Comparison of ENCODE assay signal across 8 cellular contexts in the genomic region with DNA sequence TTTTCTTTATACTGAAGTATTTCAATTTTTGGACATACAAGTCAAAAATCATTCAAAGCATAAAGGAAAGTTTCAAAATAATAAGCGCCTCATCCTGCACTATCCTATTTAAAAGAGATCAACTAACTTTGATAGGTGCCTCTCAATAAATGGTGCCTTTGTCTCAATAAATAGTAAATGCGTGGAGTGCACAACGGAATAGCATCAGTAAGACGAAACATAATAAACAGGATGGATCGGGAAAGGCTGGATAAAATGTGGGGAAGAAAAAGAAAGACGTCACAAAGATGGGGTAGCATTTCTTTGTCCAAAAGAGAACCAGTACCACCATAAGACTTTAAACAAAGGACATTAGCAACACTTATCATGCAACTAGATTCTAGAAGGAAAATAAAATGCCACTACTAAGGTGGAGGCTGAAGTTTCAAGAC. TPM values are rescaled to one million over a fixed set of nuclear protein-coding genes. Genes with fewer than 3 reads are reported as not detected.
DNase-seq lines count a peak whose midpoint lies in the region; ATAC-seq and TF ChIP-seq lines count a peak whose summit lies in the region.

No MANE protein-coding gene starts in this region.

- peak overlapping the region; percentile 64 for H3K4me3 ChIP-seq in GM23338
- H3K4me3 ChIP-seq in right cardiac atrium (ENCODE audit: low read length) = peak overlapping the region; percentile 91
- peak overlapping the region; percentile 28 to 65 (median 40) for H3K4me3 ChIP-seq in skin epidermis

- H3K4me3 Mint-ChIP-seq in GM23338 = peak overlapping the region; percentile 69

- H3K27me3 ChIP-seq in GM23338 (ENCODE audit: insufficient read depth) (peaks cover 5% of the 10 kb centered on the region), right cardiac atrium (ENCODE audit: control insufficient read depth, insufficient read depth) (no peaks in the 10 kb centered on the region)

- no peaks in the 10 kb centered on the region for H3K9me3 ChIP-seq in right cardiac atrium (ENCODE audit: control insufficient read depth, low read length)

- peaks cover 38% of the 10 kb centered on the region for H3K4me1 ChIP-seq in GM23338 (ENCODE audit: insufficient read depth)
- H3K4me1 ChIP-seq in right cardiac atrium (ENCODE audit: control insufficient read depth, insufficient read depth, low read length) = peaks cover 2% of the 10 kb centered on the region

- no peaks in the 10 kb centered on the region; the same call in 1 of the 3 replicates for H3K9me3 Mint-ChIP-seq in GM23338

- H3K79me2 ChIP-seq in GM23338 (replicated peaks; ENCODE audit: insufficient read depth) = peaks cover 32% of the 10 kb centered on the region

- 19% methylated on average over 6 of the region's 6 CpGs for WGBS in right cardiac atrium

- H3F3A ChIP-seq in GM23338 (replicated peaks; ENCODE audit: low read depth) = no peaks in the 10 kb centered on the region

- H3K36me3 ChIP-seq in GM23338 (ENCODE audit: insufficient read depth) = no peaks in the 10 kb centered on the region

- H3K4me1 Mint-ChIP-seq in GM23338 = peaks cover 38% of the 10 kb centered on the region

- TF ChIP-seq CTCF in GM23338 (conservative IDR thresholded peaks at IDR 0.05; ENCODE audit: low read depth in 2 of 2) = no peak

- DNase-seq in GM23338 (ENCODE audit: low spot score) (no peak), SW480 (ENCODE audit: low spot score) (peak; percentile 36), right cardiac atrium (no peak), hypothalamus (lab: John Stamatoyannopoulos, UW) (no peak)
- DNase-seq in activated effector memory CD4-positive, alpha-beta T cell treated with Interleukin-2 at 50 U/mL for 16 hours = no peak

- H3K4me2 ChIP-seq in GM23338 = peak overlapping the region; percentile 84

- ATAC-seq in GM23338 (no peak), right cardiac atrium (no peak), GM18868 (IDR thresholded peaks at IDR 0.05; ENCODE audit: unreplicated experiment) (no peak), esophagus mucosa (no peak)

- peaks cover 2% of the 10 kb centered on the region; the same call in 1 of the 3 replicates for H3K36me3 Mint-ChIP-seq in GM23338 (ENCODE audit: low read depth)

- H3K27me3 Mint-ChIP-seq in GM23338 (ENCODE audit: insufficient read depth, low read depth, poor library complexity) = peaks cover 11% of the 10 kb centered on the region

- no peak overlapping the region for H3K27ac ChIP-seq in GM23338 (ENCODE audit: low read depth)
- H3K27ac ChIP-seq in right cardiac atrium (ENCODE audit: low read length) = peak overlapping the region; percentile 46
- peak overlapping the region in 7 of 21 experiments; percentile 7 to 81 (median 55) for H3K27ac ChIP-seq in skin epidermis

- no peaks in the 10 kb centered on the region for H4K20me1 ChIP-seq in GM23338 (replicated peaks; ENCODE audit: insufficient read depth)

- no peak overlapping the region for H3K27ac Mint-ChIP-seq in GM23338

- no peaks in the 10 kb centered on the region for H3K9me2 ChIP-seq in GM23338 (ENCODE audit: insufficient read depth)

- H2AFZ ChIP-seq in GM23338 = peak overlapping the region; percentile 92; the same call in 1 of the 2 replicates

- intact Hi-C loops in right cardiac atrium (cut with DNase I) = no loop called here

TF ChIP-seq in GM23338, 12 proteins besides CTCF, POLR2A, EP300 and RAD21 (continues in another document):
- TF ChIP-seq, protein P1, sequence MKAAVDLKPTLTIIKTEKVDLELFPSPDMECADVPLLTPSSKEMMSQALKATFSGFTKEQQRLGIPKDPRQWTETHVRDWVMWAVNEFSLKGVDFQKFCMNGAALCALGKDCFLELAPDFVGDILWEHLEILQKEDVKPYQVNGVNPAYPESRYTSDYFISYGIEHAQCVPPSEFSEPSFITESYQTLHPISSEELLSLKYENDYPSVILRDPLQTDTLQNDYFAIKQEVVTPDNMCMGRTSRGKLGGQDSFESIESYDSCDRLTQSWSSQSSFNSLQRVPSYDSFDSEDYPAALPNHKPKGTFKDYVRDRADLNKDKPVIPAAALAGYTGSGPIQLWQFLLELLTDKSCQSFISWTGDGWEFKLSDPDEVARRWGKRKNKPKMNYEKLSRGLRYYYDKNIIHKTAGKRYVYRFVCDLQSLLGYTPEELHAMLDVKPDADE (IDR thresholded peaks at IDR 0.05) = no peak
- TF ChIP-seq, protein P2, sequence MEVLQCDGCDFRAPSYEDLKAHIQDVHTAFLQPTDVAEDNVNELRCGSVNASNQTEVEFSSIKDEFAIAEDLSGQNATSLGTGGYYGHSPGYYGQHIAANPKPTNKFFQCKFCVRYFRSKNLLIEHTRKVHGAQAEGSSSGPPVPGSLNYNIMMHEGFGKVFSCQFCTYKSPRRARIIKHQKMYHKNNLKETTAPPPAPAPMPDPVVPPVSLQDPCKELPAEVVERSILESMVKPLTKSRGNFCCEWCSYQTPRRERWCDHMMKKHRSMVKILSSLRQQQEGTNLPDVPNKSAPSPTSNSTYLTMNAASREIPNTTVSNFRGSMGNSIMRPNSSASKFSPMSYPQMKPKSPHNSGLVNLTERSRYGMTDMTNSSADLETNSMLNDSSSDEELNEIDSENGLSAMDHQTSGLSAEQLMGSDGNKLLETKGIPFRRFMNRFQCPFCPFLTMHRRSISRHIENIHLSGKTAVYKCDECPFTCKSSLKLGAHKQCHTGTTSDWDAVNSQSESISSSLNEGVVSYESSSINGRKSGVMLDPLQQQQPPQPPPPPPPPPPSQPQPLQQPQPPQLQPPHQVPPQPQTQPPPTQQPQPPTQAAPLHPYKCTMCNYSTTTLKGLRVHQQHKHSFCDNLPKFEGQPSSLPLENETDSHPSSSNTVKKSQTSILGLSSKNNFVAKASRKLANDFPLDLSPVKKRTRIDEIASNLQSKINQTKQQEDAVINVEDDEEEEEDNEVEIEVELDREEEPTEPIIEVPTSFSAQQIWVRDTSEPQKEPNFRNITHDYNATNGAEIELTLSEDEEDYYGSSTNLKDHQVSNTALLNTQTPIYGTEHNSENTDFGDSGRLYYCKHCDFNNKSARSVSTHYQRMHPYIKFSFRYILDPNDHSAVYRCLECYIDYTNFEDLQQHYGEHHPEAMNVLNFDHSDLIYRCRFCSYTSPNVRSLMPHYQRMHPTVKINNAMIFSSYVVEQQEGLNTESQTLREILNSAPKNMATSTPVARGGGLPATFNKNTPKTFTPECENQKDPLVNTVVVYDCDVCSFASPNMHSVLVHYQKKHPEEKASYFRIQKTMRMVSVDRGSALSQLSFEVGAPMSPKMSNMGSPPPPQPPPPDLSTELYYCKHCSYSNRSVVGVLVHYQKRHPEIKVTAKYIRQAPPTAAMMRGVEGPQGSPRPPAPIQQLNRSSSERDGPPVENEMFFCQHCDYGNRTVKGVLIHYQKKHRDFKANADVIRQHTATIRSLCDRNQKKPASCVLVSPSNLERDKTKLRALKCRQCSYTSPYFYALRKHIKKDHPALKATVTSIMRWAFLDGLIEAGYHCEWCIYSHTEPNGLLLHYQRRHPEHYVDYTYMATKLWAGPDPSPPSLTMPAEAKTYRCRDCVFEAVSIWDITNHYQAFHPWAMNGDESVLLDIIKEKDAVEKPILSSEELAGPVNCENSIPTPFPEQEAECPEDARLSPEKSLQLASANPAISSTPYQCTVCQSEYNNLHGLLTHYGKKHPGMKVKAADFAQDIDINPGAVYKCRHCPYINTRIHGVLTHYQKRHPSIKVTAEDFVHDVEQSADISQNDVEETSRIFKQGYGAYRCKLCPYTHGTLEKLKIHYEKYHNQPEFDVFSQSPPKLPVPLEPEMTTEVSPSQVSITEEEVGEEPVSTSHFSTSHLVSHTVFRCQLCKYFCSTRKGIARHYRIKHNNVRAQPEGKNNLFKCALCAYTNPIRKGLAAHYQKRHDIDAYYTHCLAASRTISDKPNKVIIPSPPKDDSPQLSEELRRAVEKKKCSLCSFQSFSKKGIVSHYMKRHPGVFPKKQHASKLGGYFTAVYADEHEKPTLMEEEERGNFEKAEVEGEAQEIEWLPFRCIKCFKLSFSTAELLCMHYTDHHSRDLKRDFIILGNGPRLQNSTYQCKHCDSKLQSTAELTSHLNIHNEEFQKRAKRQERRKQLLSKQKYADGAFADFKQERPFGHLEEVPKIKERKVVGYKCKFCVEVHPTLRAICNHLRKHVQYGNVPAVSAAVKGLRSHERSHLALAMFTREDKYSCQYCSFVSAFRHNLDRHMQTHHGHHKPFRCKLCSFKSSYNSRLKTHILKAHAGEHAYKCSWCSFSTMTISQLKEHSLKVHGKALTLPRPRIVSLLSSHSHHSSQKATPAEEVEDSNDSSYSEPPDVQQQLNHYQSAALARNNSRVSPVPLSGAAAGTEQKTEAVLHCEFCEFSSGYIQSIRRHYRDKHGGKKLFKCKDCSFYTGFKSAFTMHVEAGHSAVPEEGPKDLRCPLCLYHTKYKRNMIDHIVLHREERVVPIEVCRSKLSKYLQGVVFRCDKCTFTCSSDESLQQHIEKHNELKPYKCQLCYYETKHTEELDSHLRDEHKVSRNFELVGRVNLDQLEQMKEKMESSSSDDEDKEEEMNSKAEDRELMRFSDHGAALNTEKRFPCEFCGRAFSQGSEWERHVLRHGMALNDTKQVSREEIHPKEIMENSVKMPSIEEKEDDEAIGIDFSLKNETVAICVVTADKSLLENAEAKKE (CRISPR knock-in tag; IDR thresholded peaks at IDR 0.05) = no peak
- TF ChIP-seq JUNB (IDR thresholded peaks at IDR 0.05; ENCODE audit: unreplicated experiment) (no peak), ZNF114 (CRISPR knock-in tag; IDR thresholded peaks at IDR 0.05) (no peak), STAT1 (IDR thresholded peaks at IDR 0.05; ENCODE audit: unreplicated experiment) (no peak), EZH2 (IDR thresholded peaks at IDR 0.05; ENCODE audit: low read depth, unreplicated experiment) (no peak)

RNA-seq across cellular contexts. Expression of a gene that starts 0.6 kb away (rescaled TPM):
- total RNA-seq in GM23338 (2014; rRNA removed; shearing (Covaris generic)) = 48.8 and 53.6 TPM in 2 replicates
- 50.6 and 76.8 TPM in 2 replicates for polyA plus RNA-seq in GM23338 (2016; fragmentation: Nextera tagmentation; extraction: Ambion mirVana)
- 10 to 100 TPM; 42.0 to 57.8 (median 49.3) TPM for total RNA-seq in right cardiac atrium
- 32.3 TPM for polyA plus RNA-seq in right cardiac atrium
- total RNA-seq in esophagus mucosa = 1.2 TPM

Comparison
In these comparisons a context has a peak if more than half of its experiments do, and no peak if none do; other contexts are left out.
1. H3K4me3 ChIP-seq: peak in every context shown above with its lines; median percentile 91 in right cardiac atrium; 64 in GM23338; 40 in skin epidermis.
2. RNA of a gene that starts 0.6 kb away (total RNA-seq): 42.0 to 57.8 TPM in right cardiac atrium and 48.8 to 53.6 TPM in GM23338; 1.2 TPM in esophagus mucosa (single experiment); every median in the first group is over 10 times any median in the second.